ENCODE assay signal across 9 cellular contexts in genomic region chr10:59621771-59622170, GRCh38.
"Had no signal": no experiment of that assay in that cellular context is flagged by ENCODE, and none has a peak within 500 bp of the region (broad histone marks: within the 10 kb centered on the region; RNA-seq: fewer than 3 reads in every experiment).

No MANE protein-coding gene starts in this region.

- H3K27me3 ChIP-seq: MG63, Peyer's patch, SJSA1 had no signal

- H3K9me2 ChIP-seq: SK-N-SH had no signal

- H3K4me2 ChIP-seq: SK-N-SH had no signal

- H3K9ac ChIP-seq: SK-N-SH had no signal

- H3K4me1 ChIP-seq: Peyer's patch, SJSA1 had no signal

- H3K27ac ChIP-seq: Peyer's patch, SJSA1 had no signal

- H3K4me3 ChIP-seq: MG63, Peyer's patch, SJSA1 had no signal

- H3K9me3 ChIP-seq: MG63, Peyer's patch, SJSA1, SK-N-SH had no signal

- H3K36me3 ChIP-seq: MG63, Peyer's patch, SJSA1 had no signal

- DNase-seq: NCI-H1436, NCI-H2107, NCI-H774, Right ventricle myocardium superior, SHP77 treated with DMSO at 0.1 percent for 48 hours had no signal
